8 cellular contexts compared by ENCODE assay signal in genomic region chr22:43110927-43111623, GRCh38. TPM values are rescaled to one million over a fixed set of nuclear protein-coding genes. Genes with fewer than 3 reads are reported as not detected.
DNase-seq lines count a peak whose midpoint lies in the region; ATAC-seq and TF ChIP-seq lines count a peak whose summit lies in the region.

No MANE protein-coding gene starts in this region.

- H3K9me3 Mint-ChIP-seq in activated T-helper 17 cell treated with anti-CD3 and anti-CD28 coated beads, Interleukin-2, amount 50 U/mL, for 72 hours, result no peaks in the 10 kb centered on the region

- ATAC-seq in activated T-helper 17 cell treated with anti-CD3 and anti-CD28 coated beads, Interleukin-2, amount 50 U/mL, for 72 hours (replicated peaks), result peak; percentile 71
- ATAC-seq in heart left ventricle (peak in 3 of 4 donors; percentile 46 to 57 (median 55)), HG03565 (IDR thresholded peaks at IDR 0.05; ENCODE audit: unreplicated experiment) (no peak), GM19035 (IDR thresholded peaks at IDR 0.05; ENCODE audit: unreplicated experiment) (no peak)

- peak overlapping the region; percentile 59 for H3K4me3 Mint-ChIP-seq in activated T-helper 17 cell treated with anti-CD3 and anti-CD28 coated beads, Interleukin-2, amount 50 U/mL, for 72 hours

- no peak overlapping the region for H3K27ac ChIP-seq in heart left ventricle
- H3K27ac ChIP-seq in sigmoid colon, result no peak overlapping the region

- peaks cover 0 to 40% (median 15%) of the 10 kb centered on the region in 9 donors for H3K27me3 ChIP-seq in heart left ventricle
- H3K27me3 ChIP-seq in sigmoid colon, result peaks cover 27 to 70% (median 58%) of the 10 kb centered on the region in 3 donors

- TF ChIP-seq EP300 in sigmoid colon (IDR thresholded peaks at IDR 0.05), result no peak

- H3K4me1 Mint-ChIP-seq in activated T-helper 17 cell treated with anti-CD3 and anti-CD28 coated beads, Interleukin-2, amount 50 U/mL, for 72 hours, result no peaks in the 10 kb centered on the region

- no peak overlapping the region for H3K27ac Mint-ChIP-seq in activated T-helper 17 cell treated with anti-CD3 and anti-CD28 coated beads, Interleukin-2, amount 50 U/mL, for 72 hours

- TF ChIP-seq POLR2A in GM19193 (IDR thresholded peaks at IDR 0.05; ENCODE audit: extremely low read depth, insufficient read depth, insufficient read length), result peak; percentile 23
- TF ChIP-seq POLR2A in heart left ventricle (IDR thresholded peaks at IDR 0.05), result no peak
- TF ChIP-seq POLR2A in sigmoid colon (IDR thresholded peaks at IDR 0.05), result no peak

- WGBS in heart left ventricle, 4 donors, result 3 to 13% (median 5%) methylated on average over 25 to 86 of the region's 86 CpGs
- WGBS in sigmoid colon, 2 donors, result 1 to 2% methylated on average over 86 of the region's 86 CpGs

- peak in 1 of 12 donors; percentile 1 for TF ChIP-seq CTCF in heart left ventricle (IDR thresholded peaks at IDR 0.05)
- no peak for TF ChIP-seq CTCF in sigmoid colon (IDR thresholded peaks at IDR 0.05)

- no peaks in the 10 kb centered on the region for H3K36me3 Mint-ChIP-seq in activated T-helper 17 cell treated with anti-CD3 and anti-CD28 coated beads, Interleukin-2, amount 50 U/mL, for 72 hours (ENCODE audit: low read depth)

- H3K9me3 ChIP-seq in heart left ventricle, result no peaks in the 10 kb centered on the region
- H3K9me3 ChIP-seq in sigmoid colon, result no peaks in the 10 kb centered on the region

- H3K4me1 ChIP-seq in heart left ventricle, result peaks cover 0 to 20% (median 13%) of the 10 kb centered on the region in 12 donors
- H3K4me1 ChIP-seq in sigmoid colon, result peaks cover 0 to 22% (median 19%) of the 10 kb centered on the region in 4 donors

- no peaks in the 10 kb centered on the region for H3K36me3 ChIP-seq in heart left ventricle
- H3K36me3 ChIP-seq in sigmoid colon, result no peaks in the 10 kb centered on the region

- intact Hi-C loops in heart left ventricle (cut with DNase I), result no loop called here
- intact Hi-C loops in sigmoid colon (cut with DNase I), result no loop called here

- H3K27me3 Mint-ChIP-seq in activated T-helper 17 cell treated with anti-CD3 and anti-CD28 coated beads, Interleukin-2, amount 50 U/mL, for 72 hours, result no peaks in the 10 kb centered on the region

- peak; percentile 33 for DNase-seq in NCI-H2171 (lab: John Stamatoyannopoulos, UW)
- DNase-seq in heart left ventricle, result no peak
- no peak for DNase-seq in sigmoid colon
- DNase-seq in NCI-H1048 (lab: John Stamatoyannopoulos, UW), result no peak

- H3K4me3 ChIP-seq in heart left ventricle (peak overlapping the region; percentile 44 to 71 (median 56)), sigmoid colon (peak overlapping the region; percentile 23 to 53 (median 44))

RNA-seq across cellular contexts. Expression of gene BIK, which starts 0.5 kb away (rescaled TPM):
- total RNA-seq in activated T-helper 17 cell treated with anti-CD3 and anti-CD28 coated beads, Interleukin-2, amount 50 U/mL, for 72 hours, result 1 to 10 TPM; 1.9 to 4.0 TPM
- total RNA-seq in heart left ventricle (under 1 TPM in 2 of 9 donors, not detected in 7; 0.23 to 0.88 TPM), sigmoid colon (not detected)
- polyA plus RNA-seq in heart left ventricle (under 1 TPM; 0.28 to 0.65 TPM), sigmoid colon (10 to 100 TPM; 29.6 to 39.1 (median 35.4) TPM)

RNA-seq across cellular contexts. Expression of gene TTLL1, which starts 21.9 kb away (rescaled TPM):
- total RNA-seq in activated T-helper 17 cell treated with anti-CD3 and anti-CD28 coated beads, Interleukin-2, amount 50 U/mL, for 72 hours, result 1 to 10 TPM; 2.9 to 4.1 TPM
- total RNA-seq in heart left ventricle (10 to 100 TPM in 4 of 9 donors, 1 to 10 TPM in 5; 4.4 to 13.2 (median 8.4) TPM), sigmoid colon (1 to 10 TPM; 4.3 to 6.4 (median 5.5) TPM)
- polyA plus RNA-seq in heart left ventricle (1 to 10 TPM; 4.7 to 5.2 TPM), sigmoid colon (1 to 10 TPM; 2.4 to 3.7 (median 3.0) TPM)

RNA-seq across cellular contexts. Expression of gene MCAT, which starts 32.1 kb away (rescaled TPM):
- total RNA-seq in activated T-helper 17 cell treated with anti-CD3 and anti-CD28 coated beads, Interleukin-2, amount 50 U/mL, for 72 hours, result 10 to 100 TPM in 1 of 2 donors, 1 to 10 TPM in 1; 7.3 to 18.2 TPM
- total RNA-seq in heart left ventricle (10 to 100 TPM; 13.4 to 31.1 (median 15.7) TPM), sigmoid colon (10 to 100 TPM; 15.3 to 20.8 (median 17.9) TPM)
- polyA plus RNA-seq in heart left ventricle (10 to 100 TPM; 13.4 to 32.6 TPM), sigmoid colon (10 to 100 TPM; 10.2 to 23.4 (median 14.3) TPM)

RNA-seq across cellular contexts. Expression of gene TSPO, which starts 40.3 kb away (rescaled TPM):
- total RNA-seq in activated T-helper 17 cell treated with anti-CD3 and anti-CD28 coated beads, Interleukin-2, amount 50 U/mL, for 72 hours, result 100 to 1,000 TPM; 127 to 199 TPM
- total RNA-seq in heart left ventricle, result 100 to 1,000 TPM in 7 of 9 donors, 10 to 100 TPM in 2; 69.0 to 335 (median 112) TPM
- polyA plus RNA-seq in heart left ventricle, result 100 to 1,000 TPM; 218 TPM
- total RNA-seq in sigmoid colon, result 100 to 1,000 TPM; 126 to 219 (median 157) TPM
- 100 to 1,000 TPM; 395 to 513 (median 443) TPM for polyA plus RNA-seq in sigmoid colon

Comparison
In these comparisons a context has a peak if more than half of its experiments do, and no peak if none do; other contexts are left out.
1. ATAC-seq: peak in activated T-helper 17 cell treated with anti-CD3 and anti-CD28 coated beads, Interleukin-2, amount 50 U/mL, for 72 hours (single experiment) and heart left ventricle (3 of 4); none in HG03565 (single experiment) and GM19035 (single experiment).